In the genomic region with DNA sequence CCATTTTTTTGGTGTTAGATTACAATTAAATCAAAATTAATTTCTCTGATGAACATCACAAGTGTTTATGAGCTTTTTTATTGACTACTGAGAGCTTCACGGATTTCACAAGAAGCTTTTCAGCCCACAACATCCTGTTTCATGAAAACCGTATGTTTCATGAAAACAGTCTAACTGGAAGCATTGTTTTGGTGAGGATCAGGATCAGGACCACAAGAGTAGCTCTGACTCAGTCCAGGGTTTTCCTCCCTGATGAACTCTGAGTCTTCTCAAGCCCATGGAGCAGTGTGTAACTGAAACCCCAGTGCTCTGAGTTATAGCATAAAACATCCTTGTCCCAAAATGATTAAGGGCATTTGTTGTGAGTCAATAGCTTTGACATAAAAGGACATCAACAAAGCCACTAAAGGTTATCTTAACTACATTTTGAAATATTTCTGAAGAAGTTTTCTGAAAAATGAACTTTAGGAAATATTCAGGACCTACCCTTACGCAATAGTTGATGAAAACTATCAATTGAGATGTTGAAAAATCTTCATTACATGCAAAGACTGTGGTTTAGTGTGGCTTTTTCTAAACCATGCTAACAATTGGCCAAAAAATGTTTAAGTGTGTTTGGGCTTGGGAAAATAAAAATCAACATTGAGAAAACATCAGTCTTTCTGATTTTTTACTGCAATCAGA, we compare ENCODE assay signal across 14 cellular contexts. TPM values are rescaled to one million over a fixed set of nuclear protein-coding genes. Genes with fewer than 3 reads are reported as not detected.
DNase-seq lines count a peak whose midpoint lies in the region; ATAC-seq and TF ChIP-seq lines count a peak whose summit lies in the region.
"Had no signal": no experiment of that assay in that cellular context is flagged by ENCODE, and none has a peak within 500 bp of the region (broad histone marks: within the 10 kb centered on the region; RNA-seq: fewer than 3 reads in every experiment).

No MANE protein-coding gene starts in this region.

- no peaks in the 10 kb centered on the region for H3K9me3 Mint-ChIP-seq in nephron
- no peaks in the 10 kb centered on the region for H3K9me3 Mint-ChIP-seq in activated T-helper 2 cell treated with anti-CD3 and anti-CD28 coated beads, Interferon-gamma antibody, Interleukin-2, Interleukin-4, amounts not matched to agents 10 μg/mL and 5 μg/mL and 100 μg/mL, durations not matched to agents 14 hours and 24 hours and 36 hours
- H3K9me3 Mint-ChIP-seq: activated CD8-positive, alpha-beta T cell treated with anti-CD3 and anti-CD28 coated beads for 36 hours; stimulated activated effector memory CD8-positive, alpha-beta T cell treated with anti-CD3 and anti-CD28 coated beads, Interleukin-12 subunit alpha, Interleukin-12 subunit beta, amount 100 ng/mL, for 72 hours had no signal

- peak overlapping the region in 2 of 3 experiments; percentile 29 to 33 for H3K4me3 Mint-ChIP-seq in nephron
- no peak overlapping the region for H3K4me3 Mint-ChIP-seq in activated T-helper 2 cell treated with anti-CD3 and anti-CD28 coated beads, Interferon-gamma antibody, Interleukin-2, Interleukin-4, amounts not matched to agents 10 μg/mL and 5 μg/mL and 100 μg/mL, durations not matched to agents 14 hours and 24 hours and 36 hours (ENCODE audit: low read depth)
- H3K4me3 Mint-ChIP-seq: activated CD8-positive, alpha-beta T cell treated with anti-CD3 and anti-CD28 coated beads for 36 hours; stimulated activated effector memory CD8-positive, alpha-beta T cell treated with anti-CD3 and anti-CD28 coated beads, Interleukin-12 subunit alpha, Interleukin-12 subunit beta, amount 100 ng/mL, for 72 hours had no signal

- H3K27me3 ChIP-seq in colonic mucosa, result no peaks in the 10 kb centered on the region

- H3K27ac ChIP-seq in colonic mucosa, result peak overlapping the region; percentile 5

- TF ChIP-seq CTCF in colonic mucosa (IDR thresholded peaks at IDR 0.05) (no peak), nephron (IDR thresholded peaks at IDR 0.05; ENCODE audit: unreplicated experiment in 3 of 3) (no peak)

- no peak overlapping the region for H3K9ac ChIP-seq in colonic mucosa (ENCODE audit: low read depth in 2 of 2, low read length in 2 of 2)

- DNase-seq in EL (peak; percentile 61), M059J (ENCODE audit: low read depth) (peak; percentile 84), colonic mucosa (no peak), left cardiac atrium (no peak), NCI-H1105 treated with DMSO at 0.1 percent for 48 hours (lab: John Stamatoyannopoulos, UW) (no peak)
- DNase-seq in activated T-helper 2 cell treated with anti-CD3 and anti-CD28 coated beads, Interferon-gamma antibody, Interleukin-2, Interleukin-4, amounts not matched to agents 10 μg/mL and 5 μg/mL and 100 μg/mL, durations not matched to agents 14 hours and 24 hours and 36 hours (ENCODE audit: low spot score), result no peak
- DNase-seq: activated CD8-positive, alpha-beta T cell treated with anti-CD3 and anti-CD28 coated beads for 36 hours; aorta; DMS79; stimulated activated CD4-positive, alpha-beta T cell treated with anti-CD3 and anti-CD28 coated beads, Interleukin-12 subunit alpha, Interleukin-12 subunit beta, amount 100 ng/mL, for 4 hours had no signal

- peak overlapping the region; percentile 90 to 95 (median 92) for H3K27ac Mint-ChIP-seq in nephron
- no peak overlapping the region for H3K27ac Mint-ChIP-seq in activated T-helper 2 cell treated with anti-CD3 and anti-CD28 coated beads, Interferon-gamma antibody, Interleukin-2, Interleukin-4, amounts not matched to agents 10 μg/mL and 5 μg/mL and 100 μg/mL, durations not matched to agents 14 hours and 24 hours and 36 hours
- H3K27ac Mint-ChIP-seq: activated CD8-positive, alpha-beta T cell treated with anti-CD3 and anti-CD28 coated beads for 36 hours; stimulated activated effector memory CD8-positive, alpha-beta T cell treated with anti-CD3 and anti-CD28 coated beads, Interleukin-12 subunit alpha, Interleukin-12 subunit beta, amount 100 ng/mL, for 72 hours had no signal

- no peaks in the 10 kb centered on the region for H3K27me3 Mint-ChIP-seq in nephron (ENCODE audit: low read depth)
- peaks cover 2% of the 10 kb centered on the region for H3K27me3 Mint-ChIP-seq in activated T-helper 2 cell treated with anti-CD3 and anti-CD28 coated beads, Interferon-gamma antibody, Interleukin-2, Interleukin-4, amounts not matched to agents 10 μg/mL and 5 μg/mL and 100 μg/mL, durations not matched to agents 14 hours and 24 hours and 36 hours (ENCODE audit: low read depth)

- no peaks in the 10 kb centered on the region for H3K4me1 ChIP-seq in colonic mucosa

- H3K9me3 ChIP-seq in colonic mucosa, result no peaks in the 10 kb centered on the region

- H3K36me3 Mint-ChIP-seq in nephron (ENCODE audit: low read depth), result no peaks in the 10 kb centered on the region
- no peaks in the 10 kb centered on the region for H3K36me3 Mint-ChIP-seq in activated T-helper 2 cell treated with anti-CD3 and anti-CD28 coated beads, Interferon-gamma antibody, Interleukin-2, Interleukin-4, amounts not matched to agents 10 μg/mL and 5 μg/mL and 100 μg/mL, durations not matched to agents 14 hours and 24 hours and 36 hours (ENCODE audit: low read depth)
- H3K36me3 Mint-ChIP-seq: stimulated activated effector memory CD8-positive, alpha-beta T cell treated with anti-CD3 and anti-CD28 coated beads, Interleukin-12 subunit alpha, Interleukin-12 subunit beta, amount 100 ng/mL, for 72 hours had no signal

- H3K36me3 ChIP-seq in colonic mucosa, result no peaks in the 10 kb centered on the region

- ATAC-seq in left cardiac atrium (no peak), GM19467 (IDR thresholded peaks at IDR 0.05; ENCODE audit: unreplicated experiment) (no peak)
- ATAC-seq: activated CD8-positive, alpha-beta T cell treated with anti-CD3 and anti-CD28 coated beads for 36 hours; SK-N-SH treated with all-trans-retinoic acid at 6 μM for 48 hours; stimulated activated effector memory CD8-positive, alpha-beta T cell treated with anti-CD3 and anti-CD28 coated beads, Interleukin-12 subunit alpha, Interleukin-12 subunit beta, amount 100 ng/mL, for 72 hours had no signal

- peaks cover 38% of the 10 kb centered on the region for H3K4me1 Mint-ChIP-seq in nephron
- peaks cover 13% of the 10 kb centered on the region for H3K4me1 Mint-ChIP-seq in activated T-helper 2 cell treated with anti-CD3 and anti-CD28 coated beads, Interferon-gamma antibody, Interleukin-2, Interleukin-4, amounts not matched to agents 10 μg/mL and 5 μg/mL and 100 μg/mL, durations not matched to agents 14 hours and 24 hours and 36 hours (ENCODE audit: low read depth)
- H3K4me1 Mint-ChIP-seq: stimulated activated effector memory CD8-positive, alpha-beta T cell treated with anti-CD3 and anti-CD28 coated beads, Interleukin-12 subunit alpha, Interleukin-12 subunit beta, amount 100 ng/mL, for 72 hours had no signal

- no peak overlapping the region for H3K4me3 ChIP-seq in colonic mucosa

- intact Hi-C loops in colonic mucosa (cut with DNase I) (no loop called here), left cardiac atrium (cut with DNase I) (no loop called here)
- intact Hi-C loops in activated T-helper 2 cell treated with anti-CD3 and anti-CD28 coated beads, Interferon-gamma antibody, Interleukin-2, Interleukin-4, amounts not matched to agents 10 μg/mL and 5 μg/mL and 100 μg/mL, durations not matched to agents 14 hours and 24 hours and 36 hours (cut with micrococcal nuclease), result no loop called here

RNA-seq across cellular contexts. Expression of gene UFM1, which starts 49.3 kb away (rescaled TPM):
- 56.9 and 69.2 TPM in 2 replicates for total RNA-seq in M059J (2014; rRNA removed; shearing (Covaris generic))
- total RNA-seq in colonic mucosa (10 to 100 TPM; 41.6 to 56.4 TPM), left cardiac atrium (10 to 100 TPM; 27.2 to 40.3 TPM)
- 68.2 and 73.4 TPM in 2 replicates for total RNA-seq in activated T-helper 2 cell treated with anti-CD3 and anti-CD28 coated beads, Interferon-gamma antibody, Interleukin-2, Interleukin-4, amounts not matched to agents 10 μg/mL and 5 μg/mL and 100 μg/mL, durations not matched to agents 14 hours and 24 hours and 36 hours

Comparison
In these comparisons a context has a peak if more than half of its experiments do, and no peak if none do; other contexts are left out.
1. DNase-seq: peak in EL (single experiment) and M059J (single experiment); none in colonic mucosa (single experiment), left cardiac atrium (single experiment), activated T-helper 2 cell treated with anti-CD3 and anti-CD28 coated beads, Interferon-gamma antibody, Interleukin-2, Interleukin-4, amounts not matched to agents 10 μg/mL and 5 μg/mL and 100 μg/mL, durations not matched to agents 14 hours and 24 hours and 36 hours (single experiment) and NCI-H1105 treated with DMSO at 0.1 percent for 48 hours (single experiment).